Comparison of ENCODE assay signal across 6 cellular contexts in the genomic region with DNA sequence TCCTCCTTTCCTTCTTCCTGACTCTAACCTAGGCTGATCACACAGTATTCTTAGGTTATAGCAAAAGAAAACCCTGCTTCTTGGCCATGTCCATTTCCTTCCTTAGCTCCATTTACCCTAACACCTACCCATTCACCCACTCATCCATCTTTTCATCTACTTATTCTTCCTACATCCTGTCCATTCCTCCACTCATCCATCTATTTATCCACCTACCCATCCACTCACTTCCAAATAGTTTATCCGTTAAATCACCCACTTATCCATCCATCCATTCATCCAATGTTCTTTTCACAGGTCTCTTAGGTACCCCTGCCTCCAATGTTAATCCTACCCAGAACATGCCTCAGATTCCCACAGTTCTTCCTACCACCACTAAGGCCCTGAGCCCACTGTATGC.
"Had no signal": no experiment of that assay in that cellular context is flagged by ENCODE, and none has a peak within 500 bp of the region (broad histone marks: within the 10 kb centered on the region; RNA-seq: fewer than 3 reads in every experiment).

No MANE protein-coding gene starts in this region.

- H3K4me3 Mint-ChIP-seq: GM23338, H9, HFFc6, IgD-negative memory B cell had no signal

- H3K27ac Mint-ChIP-seq: GM23338, H9, HFFc6, IgD-negative memory B cell had no signal

- ATAC-seq: GM23338 had no signal

- H3K36me3 Mint-ChIP-seq: IgD-negative memory B cell had no signal

- DNase-seq: H9, HCEC 1CT, HFFc6, KBM-7 had no signal

- H3K4me1 Mint-ChIP-seq: GM23338, H9 had no signal

- H3K4me3 ChIP-seq: GM23338 had no signal

- H3K9me3 Mint-ChIP-seq: GM23338, H9, HFFc6 had no signal
